Comparison of ENCODE assay signal across 8 cellular contexts in the genomic region with DNA sequence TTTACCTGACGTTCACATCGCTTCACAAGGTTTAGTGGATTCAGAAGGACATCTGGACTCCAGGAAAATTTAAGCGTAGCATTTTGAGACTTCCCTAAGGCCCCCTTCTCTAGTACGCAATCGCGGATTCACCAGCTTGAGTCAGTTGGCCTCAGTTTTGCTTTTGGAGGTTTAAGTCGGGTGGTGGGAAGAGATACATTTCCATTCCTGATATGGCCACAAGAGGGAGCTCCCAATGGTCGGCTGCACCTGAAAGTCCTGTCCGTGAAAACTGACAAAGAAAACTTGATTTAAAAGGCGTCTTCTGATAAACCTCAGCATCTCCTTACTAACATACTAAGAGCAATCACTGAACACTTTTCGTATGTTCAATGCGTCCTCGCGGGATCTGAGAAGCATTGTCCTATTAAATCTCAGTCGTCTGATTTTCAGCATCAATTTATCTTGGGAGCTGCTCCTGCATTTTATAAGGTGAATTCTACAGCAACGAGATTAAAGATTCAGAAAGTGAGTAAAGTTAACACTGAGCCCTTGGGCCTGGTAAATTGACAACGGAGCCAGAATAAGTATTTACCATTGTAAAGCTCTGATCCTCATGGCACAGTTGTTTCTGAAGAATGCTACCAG. TPM values are rescaled to one million over a fixed set of nuclear protein-coding genes. Genes with fewer than 3 reads are reported as not detected.
A peak's percentile ranks its signal among the peaks of the same experiment; 100 is the strongest.
DNase-seq lines count a peak whose midpoint lies in the region; ATAC-seq and TF ChIP-seq lines count a peak whose summit lies in the region.

No MANE protein-coding gene starts in this region.

- peaks cover 6 to 41% of the 10 kb centered on the region in 2 donors for H3K27me3 Mint-ChIP-seq in natural killer cell (ENCODE audit: low read depth in 2 of 2)

- no peaks in the 10 kb centered on the region for H3K9me3 Mint-ChIP-seq in natural killer cell

- H3K36me3 Mint-ChIP-seq in natural killer cell, result no peaks in the 10 kb centered on the region

- peak; percentile 69 for ATAC-seq in HG03354 (IDR thresholded peaks at IDR 0.05; ENCODE audit: poor library complexity, severe bottlenecking, unreplicated experiment)
- ATAC-seq in natural killer cell, result peak in 2 of 3 donors; percentile 73 to 82

- peak; percentile 86 for TF ChIP-seq CTCF in natural killer cell (IDR thresholded peaks at IDR 0.05)

- no peak overlapping the region for H3K27ac Mint-ChIP-seq in natural killer cell

- H3K4me3 Mint-ChIP-seq in natural killer cell, result peak overlapping the region; percentile 71

- intact Hi-C loops in natural killer cell (cut with micrococcal nuclease), result loop anchor here (5.0 kb wide), 1 partner anchor 387 kb away; no protein-coding TSS in a partner anchor

- DNase-seq in NCI-H2081 (lab: John Stamatoyannopoulos, UW) (peak; percentile 74 to 78), NCI-H2081 treated with DMSO at 0.1 percent for 48 hours (lab: John Stamatoyannopoulos, UW) (no peak), NOMO-1 treated with DMSO at 0.1 percent for 48 hours (lab: John Stamatoyannopoulos, UW; ENCODE audit: unreplicated experiment) (peak; percentile 80), activated T-cell treated with anti-CD3 and anti-CD28 coated beads for 48 hours (ENCODE audit: low read depth) (peak; percentile 30), fibroblast of gingiva (ENCODE audit: low read depth) (peak; percentile 58), natural killer cell (peak; percentile 18), stromal cell of bone marrow (ENCODE audit: low read depth) (peak; percentile 75)

- H3K4me1 Mint-ChIP-seq in natural killer cell, result peaks cover 5 to 16% of the 10 kb centered on the region in 2 donors

RNA-seq across cellular contexts. Expression of gene LGI2, which starts 50.6 kb away (rescaled TPM):
- not detected for total RNA-seq in natural killer cell
